11 cellular contexts compared by ENCODE assay signal in genomic region chr14:47675239-47675488, GRCh38.
DNase-seq lines count a peak whose midpoint lies in the region; ATAC-seq and TF ChIP-seq lines count a peak whose summit lies in the region.
"Had no signal": no experiment of that assay in that cellular context is flagged by ENCODE, and none has a peak within 500 bp of the region (broad histone marks: within the 10 kb centered on the region; RNA-seq: fewer than 3 reads in every experiment).

No MANE protein-coding gene starts in this region.

- DNase-seq in HL-60 (ENCODE audit: low read depth in 1 of 2, low spot score in 1 of 2): no peak
- no peak for DNase-seq in skeletal muscle cell (ENCODE audit: low read depth)
- no peak for DNase-seq in HPDE6-E6E7 (ENCODE audit: extremely low spot score)
- no peak for DNase-seq in NCI-H1417 treated with DMSO at 0.1 percent for 48 hours (lab: John Stamatoyannopoulos, UW)
- DNase-seq in NOMO-1 treated with dmso at 0.1 percent for 144 hours (lab: John Stamatoyannopoulos, UW; ENCODE audit: unreplicated experiment): no peak
- DNase-seq: NCI-H1694; stimulated activated naive CD4-positive, alpha-beta T cell had no signal

- peaks cover 3% of the 10 kb centered on the region for H3K4me1 ChIP-seq in iPS-18a (ENCODE audit: control insufficient read depth, low read depth, low read length)

- H3K27ac ChIP-seq in HL-60 (replicated peaks) (no peak overlapping the region), iPS-18a (ENCODE audit: low read length) (no peak overlapping the region)

- H3K27me3 ChIP-seq in HL-60 (ENCODE audit: insufficient read depth, poor library complexity, severe bottlenecking): peaks cover 31% of the 10 kb centered on the region
- peaks cover 65% of the 10 kb centered on the region for H3K27me3 ChIP-seq in iPS-18a (ENCODE audit: control insufficient read depth, insufficient read depth, low read length)

- TF ChIP-seq CTCF in HL-60 (IDR thresholded peaks at IDR 0.05; ENCODE audit: insufficient read depth, low read length) (no peak), WI38 (IDR thresholded peaks at IDR 0.05; ENCODE audit: low read depth, low read length) (no peak)

- H3K36me3 ChIP-seq in iPS-18a (ENCODE audit: control insufficient read depth, low read depth, low read length): no peaks in the 10 kb centered on the region

- no peaks in the 10 kb centered on the region for H3K9me3 ChIP-seq in iPS-18a (ENCODE audit: control insufficient read depth, low read depth, low read length)

- H3K4me3 ChIP-seq in HL-60 (replicated peaks; ENCODE audit: insufficient read depth, low read length) (peak overlapping the region; percentile 55), WI38 (ENCODE audit: low read depth, low read length) (peak overlapping the region; percentile 52), iPS-18a (ENCODE audit: low read length) (peak overlapping the region; percentile 71), skeletal muscle cell (ENCODE audit: low read depth, low read length) (peak overlapping the region; percentile 31)
- H3K4me3 ChIP-seq: GM12878 had no signal

- no peak for ATAC-seq in HG02938 (IDR thresholded peaks at IDR 0.05; ENCODE audit: unreplicated experiment)
- ATAC-seq: GM12878 had no signal

- H3K9ac ChIP-seq in iPS-18a (ENCODE audit: low read length): no peak overlapping the region
